16 cellular contexts compared by ENCODE assay signal in genomic region chr14:58401587-58401986, GRCh38. TPM values are rescaled to one million over a fixed set of nuclear protein-coding genes. Genes with fewer than 3 reads are reported as not detected.
DNase-seq lines count a peak whose midpoint lies in the region; ATAC-seq and TF ChIP-seq lines count a peak whose summit lies in the region.
"Had no signal": no experiment of that assay in that cellular context is flagged by ENCODE, and none has a peak within 500 bp of the region (broad histone marks: within the 10 kb centered on the region; RNA-seq: fewer than 3 reads in every experiment).

No MANE protein-coding gene starts in this region.

- RAD21 ChIA-PET in HCT116 (lab: Charles Lee; ENCODE audit: low non-redundant PET in 1 of 2, low total read pairs in 2 of 2, uncharacterized antibody in 2 of 2, unreplicated experiment in 2 of 2) = no interaction called here

- no peaks in the 10 kb centered on the region for H4K20me1 ChIP-seq in HCT116 (ENCODE audit: insufficient read depth)

- no peaks in the 10 kb centered on the region for H3K27me3 ChIP-seq in HCT116 (ENCODE audit: insufficient read depth, low read length)
- no peaks in the 10 kb centered on the region for H3K27me3 ChIP-seq in right lobe of liver
- H3K27me3 ChIP-seq: gastrocnemius medialis, suprapubic skin had no signal

- peak in 2 of 3 experiments; percentile 19 to 33; a peak in 3 of 6 replicates for TF ChIP-seq CTCF in HCT116 (IDR thresholded peaks at IDR 0.05 in 2 of 3, conservative IDR thresholded peaks at IDR 0.05 in 1 of 3; ENCODE audit: borderline replicate concordance in 1 of 3, insufficient read depth in 1 of 3, low read depth in 2 of 3, low read length in 2 of 3)
- peak in 2 of 4 donors; percentile 19 to 31 for TF ChIP-seq CTCF in right lobe of liver (IDR thresholded peaks at IDR 0.05)

- H2AFZ ChIP-seq in HCT116 (ENCODE audit: low read depth, low read length, poor library complexity, severe bottlenecking) = no peak overlapping the region

- POLR2A ChIA-PET in HCT116 (lab: Charles Lee) = no interaction called here

- H3K9me2 ChIP-seq in HCT116 (ENCODE audit: insufficient read depth) = no peaks in the 10 kb centered on the region

- TF ChIP-seq POLR2A in HCT116 (IDR thresholded peaks at IDR 0.05; ENCODE audit: borderline replicate concordance, extremely low read depth, insufficient read depth, insufficient read length) = no peak
- TF ChIP-seq POLR2A in right lobe of liver (IDR thresholded peaks at IDR 0.05) = no peak

- WGBS in right lobe of liver (ENCODE audit: insufficient coverage, low coverage, low lambda C conversion rate, missing lambda C conversion rate) = 70% methylated on average over 1 of the region's 3 CpGs

- H3K27ac ChIP-seq in HCT116 (ENCODE audit: low read depth, low read length) (no peak overlapping the region), right lobe of liver (no peak overlapping the region)
- H3K27ac ChIP-seq: gastrocnemius medialis, suprapubic skin had no signal

- DNase-seq in NCI-H82 (lab: John Stamatoyannopoulos, UW) (peak; percentile 22), NCI-H82 treated with DMSO at 0.1 percent for 48 hours (lab: John Stamatoyannopoulos, UW; ENCODE audit: unreplicated experiment) (no peak), HCT116 (ENCODE audit: low read depth, low spot score) (no peak), SW480 (ENCODE audit: low spot score) (peak; percentile 8), right lobe of liver (no peak), NCI-H2227 (lab: John Stamatoyannopoulos, UW; ENCODE audit: unreplicated experiment) (no peak), COR-L47 (lab: John Stamatoyannopoulos, UW) (no peak)
- DNase-seq: activated CD4-positive, CD25-positive, alpha-beta regulatory T cell; gastrocnemius medialis; MM.1S; NCI-H2171; retina had no signal

- CTCF ChIA-PET in HCT116 (lab: Charles Lee) = no interaction called here

- no peak overlapping the region for H3K4me3 ChIP-seq in HCT116 (replicated peaks in 1 of 2; ENCODE audit: low read depth in 1 of 2, low read length in 2 of 2)
- no peak overlapping the region for H3K4me3 ChIP-seq in right lobe of liver
- H3K4me3 ChIP-seq: gastrocnemius medialis, suprapubic skin had no signal

- H3K36me3 ChIP-seq in HCT116 (ENCODE audit: control insufficient read depth in 1 of 2, insufficient read depth in 2 of 2, low read length in 2 of 2) = no peaks in the 10 kb centered on the region
- no peaks in the 10 kb centered on the region for H3K36me3 ChIP-seq in right lobe of liver
- H3K36me3 ChIP-seq: suprapubic skin had no signal

- BruUV-seq in HCT116 (replicated peaks; lab: Mats Ljungman, UMichigan) = no TSS peak

- 0 out of 2 replicates have a peak, but pooled peaks cover 2% of the 10 kb centered on the region for H3K79me2 ChIP-seq in HCT116 (ENCODE audit: insufficient read depth, low read length)

- no peaks in the 10 kb centered on the region for H3K9me3 ChIP-seq in HCT116 (ENCODE audit: control insufficient read depth in 1 of 2, insufficient read depth in 1 of 2, low read depth in 1 of 2, low read length in 2 of 2)
- no peaks in the 10 kb centered on the region for H3K9me3 ChIP-seq in right lobe of liver
- H3K9me3 ChIP-seq: gastrocnemius medialis, suprapubic skin had no signal

- H3K4me2 ChIP-seq in HCT116 (ENCODE audit: low read length) = no peak overlapping the region

- intact Hi-C loops in HCT116 (cut with micrococcal nuclease) (loop anchor here (2.0 kb wide), 1 partner anchor 293 kb away; no protein-coding TSS in a partner anchor), right lobe of liver (cut with DNase I) (no loop called here)

- H3K9ac ChIP-seq in HCT116 (ENCODE audit: low read length) = no peak overlapping the region

- ATAC-seq in HCT116 = peak; percentile 79
- peak; percentile 46 to 65 (median 62) for ATAC-seq in right lobe of liver
- no peak for ATAC-seq in HG03342 (IDR thresholded peaks at IDR 0.05; ENCODE audit: unreplicated experiment)
- ATAC-seq: gastrocnemius medialis had no signal

- H3K4me1 ChIP-seq in HCT116 (ENCODE audit: control insufficient read depth in 1 of 2, insufficient read depth in 2 of 2, low read length in 2 of 2) (no peaks in the 10 kb centered on the region), right lobe of liver (peaks cover 0 to under 1% (median 0%) of the 10 kb centered on the region in 4 donors)
- H3K4me1 ChIP-seq: gastrocnemius medialis had no signal

- TF ChIP-seq RAD21 in HCT116 (IDR thresholded peaks at IDR 0.05; ENCODE audit: low read depth) = no peak

TF ChIP-seq in HCT116, 20 proteins besides CTCF, POLR2A, EP300 and RAD21:
- TF ChIP-seq ATF3 (IDR thresholded peaks at IDR 0.05) = no peak
- no peak for TF ChIP-seq EZH2 (IDR thresholded peaks at IDR 0.05)
- no peak for TF ChIP-seq YY1 (IDR thresholded peaks at IDR 0.05; ENCODE audit: extremely low read depth, insufficient replicate concordance, low read depth, low read length)
- TF ChIP-seq ZNF274 (IDR thresholded peaks at IDR 0.05; ENCODE audit: low read depth, low read length) = no peak
- no peak for TF ChIP-seq ELF1 (IDR thresholded peaks at IDR 0.05; ENCODE audit: borderline replicate concordance, low read depth)
- TF ChIP-seq CBX3 (IDR thresholded peaks at IDR 0.05; ENCODE audit: low read depth) = no peak
- no peak for TF ChIP-seq JUND (IDR thresholded peaks at IDR 0.05)
- TF ChIP-seq MAX (IDR thresholded peaks at IDR 0.05) = no peak
- no peak for TF ChIP-seq POLR2AphosphoS5 (IDR thresholded peaks at IDR 0.05; ENCODE audit: low read depth, low read length)
- TF ChIP-seq SRF (IDR thresholded peaks at IDR 0.05; ENCODE audit: low read depth) = no peak
- no peak for TF ChIP-seq FOSL1 (IDR thresholded peaks at IDR 0.05; ENCODE audit: low read depth)
- no peak for TF ChIP-seq TCF7L2 (IDR thresholded peaks at IDR 0.05; ENCODE audit: borderline replicate concordance, extremely low read depth, insufficient read depth, insufficient read length)
- TF ChIP-seq EGR1 (IDR thresholded peaks at IDR 0.05; ENCODE audit: low read depth) = no peak

RNA-seq across cellular contexts. Expression of gene TOMM20L, which starts 5.9 kb away (rescaled TPM):
- total RNA-seq in HCT116 (2021; ENCODE audit: unreplicated experiment) = not detected
- polyA plus RNA-seq in HCT116 (2012) = not detected in 2 replicates
- not detected for total RNA-seq in right lobe of liver
- total RNA-seq: gastrocnemius medialis, HT1080, mesothelial cell of epicardium had no signal

RNA-seq across cellular contexts. Expression of gene TIMM9, which starts 25.7 kb away (rescaled TPM):
- total RNA-seq in HCT116 (2021; ENCODE audit: unreplicated experiment) (40.7 TPM), right lobe of liver (10 to 100 TPM; 10.3 to 44.4 (median 18.2) TPM)
- polyA plus RNA-seq in HCT116 (2012) = 39.1 and 50.1 TPM in 2 replicates

RNA-seq across cellular contexts. Expression of gene KIAA0586, which starts 25.9 kb away (rescaled TPM):
- total RNA-seq in HCT116 (2021; ENCODE audit: unreplicated experiment) (25.7 TPM), right lobe of liver (10 to 100 TPM in 2 of 6 experiments, 1 to 10 TPM in 4; 4.7 to 14.6 (median 9.0) TPM)
- polyA plus RNA-seq in HCT116 (2012) = 12.5 and 13.6 TPM in 2 replicates

Comparison
In these comparisons a context has a peak if more than half of its experiments do, and no peak if none do; other contexts are left out.
1. DNase-seq: peak in NCI-H82 (single experiment) and SW480 (single experiment); none in NCI-H82 treated with DMSO at 0.1 percent for 48 hours (single experiment), HCT116 (single experiment), right lobe of liver (0 of 3), NCI-H2227 (single experiment) and COR-L47 (single experiment).